In genomic region chr16:46686815-46687473, GRCh38 we compare ENCODE assay signal across 1 cellular context.
TF ChIP-seq lines count a peak whose summit lies in the region.

No MANE protein-coding gene starts in this region.

TF ChIP-seq in endothelial cell of umbilical vein, 7 proteins besides CTCF, POLR2A, EP300 and RAD21:
- no peak for TF ChIP-seq GATA2 (IDR thresholded peaks at IDR 0.05; ENCODE audit: insufficient read depth, insufficient read length, low read depth, low read length)
- TF ChIP-seq MAX (IDR thresholded peaks at IDR 0.05; ENCODE audit: insufficient read depth, insufficient read length) = no peak
